8 cellular contexts compared by ENCODE assay signal in genomic region chr10:6920072-6921019, GRCh38.
A peak's percentile ranks its signal among the peaks of the same experiment; 100 is the strongest.
DNase-seq lines count a peak whose midpoint lies in the region; ATAC-seq and TF ChIP-seq lines count a peak whose summit lies in the region.

No MANE protein-coding gene starts in this region.

- no peak overlapping the region for H3K4me3 ChIP-seq in colonic mucosa

- DNase-seq in NCI-H1092 treated with DMSO at 0.1 percent for 48 hours (lab: John Stamatoyannopoulos, UW) (peak; percentile 19), NCI-H1092 (lab: John Stamatoyannopoulos, UW) (no peak), NCI-H2081 (lab: John Stamatoyannopoulos, UW) (peak; percentile 33 to 76), colonic mucosa (peak; percentile 57), medulla oblongata (ENCODE audit: extremely low spot score) (peak; percentile 95)
- peak; percentile 73 for DNase-seq in activated CD4-positive, alpha-beta T cell treated with anti-CD3 and anti-CD28 coated beads, Interleukin-2, amount 50 U/mL, for 1 hour
- DNase-seq in stimulated activated CD8-positive, alpha-beta memory T cell treated with anti-CD3 and anti-CD28 coated beads, Interleukin-15, amount 100 ng/mL, for 4 hours (ENCODE audit: low read depth in 2 of 2), result peak; percentile 69 to 78

- no peaks in the 10 kb centered on the region for H3K27me3 ChIP-seq in colonic mucosa

- TF ChIP-seq CTCF in colonic mucosa (IDR thresholded peaks at IDR 0.05), result peak; percentile 37

- no peaks in the 10 kb centered on the region for H3K9me3 ChIP-seq in colonic mucosa

- intact Hi-C loops in colonic mucosa (cut with DNase I), result loop anchor here (10.0 kb wide), 1 partner anchor 494 kb away; the partner anchor contains the start of gene SFMBT2

- H3K4me1 ChIP-seq in colonic mucosa, result no peaks in the 10 kb centered on the region

- no peak overlapping the region for H3K9ac ChIP-seq in colonic mucosa (ENCODE audit: low read depth in 2 of 2, low read length in 2 of 2)

- no peaks in the 10 kb centered on the region for H3K36me3 ChIP-seq in colonic mucosa

- no peak overlapping the region for H3K27ac ChIP-seq in colonic mucosa

- peak; percentile 99 for ATAC-seq in HG02642 (IDR thresholded peaks at IDR 0.05; ENCODE audit: poor library complexity, unreplicated experiment)
